8 cellular contexts compared by ENCODE assay signal in genomic region chr3:149808209-149808829, GRCh38. TPM values are rescaled to one million over a fixed set of nuclear protein-coding genes. Genes with fewer than 3 reads are reported as not detected.
A peak's percentile ranks its signal among the peaks of the same experiment; 100 is the strongest.
DNase-seq lines count a peak whose midpoint lies in the region; ATAC-seq and TF ChIP-seq lines count a peak whose summit lies in the region.

No MANE protein-coding gene starts in this region.

- H3K4me1 ChIP-seq in KMS-11 (ENCODE audit: low read depth, poor library complexity, severe bottlenecking) (peaks cover 40% of the 10 kb centered on the region), Peyer's patch (peaks cover 0 to 5% (median 2%) of the 10 kb centered on the region in 4 donors), foreskin keratinocyte (peaks cover 14% of the 10 kb centered on the region), upper lobe of left lung (peaks cover 0 to 8% (median 6%) of the 10 kb centered on the region in 4 donors)

- TF ChIP-seq CTCF in KMS-11 (conservative IDR thresholded peaks at IDR 0.05; ENCODE audit: low read depth, low read length) (peak; percentile 94), Peyer's patch (IDR thresholded peaks at IDR 0.05) (peak; percentile 43 to 87 (median 62)), foreskin keratinocyte (conservative IDR thresholded peaks at IDR 0.05) (peak; percentile 91), omental fat pad (IDR thresholded peaks at IDR 0.05) (peak in 2 of 3 donors; percentile 18 to 25), upper lobe of left lung (IDR thresholded peaks at IDR 0.05) (peak; percentile 37 to 83 (median 64))

- H3K4me2 ChIP-seq in KMS-11, result peak overlapping the region; percentile 12

- TF ChIP-seq POLR2A in Peyer's patch (IDR thresholded peaks at IDR 0.05), result no peak
- TF ChIP-seq POLR2A in upper lobe of left lung (IDR thresholded peaks at IDR 0.05), result no peak

- WGBS in upper lobe of left lung, 2 donors, result 30 to 31% methylated on average over 4 of the region's 4 CpGs

- ATAC-seq in foreskin keratinocyte (peak; percentile 23), omental fat pad (ENCODE audit: low FRiP score) (no peak), upper lobe of left lung (ENCODE audit: low FRiP score in 2 of 2) (peak in 1 of 2 donors; percentile 52), GM21717 (IDR thresholded peaks at IDR 0.05; ENCODE audit: unreplicated experiment) (no peak)

- peak; percentile 8 for DNase-seq in DMS79 (lab: John Stamatoyannopoulos, UW)
- DNase-seq in Peyer's patch, result peak; percentile 53 to 88 (median 70)
- peak; percentile 19 to 22 for DNase-seq in activated T-helper 1 cell treated with anti-CD3 and anti-CD28 coated beads, Interleukin-2, amount 50 U/mL, for 16 hours (ENCODE audit: low read depth in 1 of 2, low spot score in 1 of 2)
- DNase-seq in foreskin keratinocyte, result peak in 1 of 2 donors; percentile 65
- no peak for DNase-seq in omental fat pad (ENCODE audit: low spot score)
- peak in 1 of 2 donors; percentile 80 for DNase-seq in upper lobe of left lung

- H2AFZ ChIP-seq in KMS-11 (ENCODE audit: low read depth), result peak overlapping the region; percentile 50

- TF ChIP-seq EP300 in upper lobe of left lung (IDR thresholded peaks at IDR 0.05), result no peak

- peaks cover 2% of the 10 kb centered on the region; the same call in 1 of the 2 replicates for H3K79me2 ChIP-seq in KMS-11 (ENCODE audit: insufficient read depth, low read depth)

- H3K4me3 ChIP-seq in KMS-11 (IDR thresholded peaks at IDR 0.05; ENCODE audit: insufficient read depth, low read depth, low read length), result no peak overlapping the region
- H3K4me3 ChIP-seq in Peyer's patch, result no peak overlapping the region
- no peak overlapping the region for H3K4me3 ChIP-seq in upper lobe of left lung

- H3K27me3 ChIP-seq in KMS-11 (ENCODE audit: insufficient read depth, low read depth) (no peaks in the 10 kb centered on the region), Peyer's patch (no peaks in the 10 kb centered on the region), foreskin keratinocyte (no peaks in the 10 kb centered on the region), upper lobe of left lung (no peaks in the 10 kb centered on the region)

- H4K20me1 ChIP-seq in KMS-11 (ENCODE audit: insufficient read depth), result no peaks in the 10 kb centered on the region

- no peaks in the 10 kb centered on the region for H3K36me3 ChIP-seq in KMS-11 (ENCODE audit: insufficient read depth)
- no peaks in the 10 kb centered on the region for H3K36me3 ChIP-seq in Peyer's patch
- H3K36me3 ChIP-seq in upper lobe of left lung, result no peaks in the 10 kb centered on the region

- H3K9ac ChIP-seq in KMS-11, result no peak overlapping the region

- H3K27ac ChIP-seq in KMS-11, result no peak overlapping the region
- no peak overlapping the region for H3K27ac ChIP-seq in Peyer's patch
- H3K27ac ChIP-seq in foreskin keratinocyte, result no peak overlapping the region
- no peak overlapping the region for H3K27ac ChIP-seq in upper lobe of left lung

- H3K9me3 ChIP-seq in Peyer's patch (no peaks in the 10 kb centered on the region), upper lobe of left lung (no peaks in the 10 kb centered on the region)

RNA-seq across cellular contexts. Expression of gene RNF13, which starts 4.7 kb away (rescaled TPM):
- 10 to 100 TPM; 35.0 to 74.3 (median 58.1) TPM for total RNA-seq in Peyer's patch
- 35.1 and 35.7 TPM in 2 replicates for total RNA-seq in foreskin keratinocyte
- polyA plus RNA-seq in foreskin keratinocyte, result 16.1 and 17.6 TPM in 2 replicates
- total RNA-seq in omental fat pad, result 100 to 1,000 TPM in 2 of 4 donors, 10 to 100 TPM in 2; 77.7 to 105 (median 95.9) TPM
- 100 to 1,000 TPM in 3 of 6 donors, 10 to 100 TPM in 3; 50.2 to 136 (median 101) TPM for total RNA-seq in upper lobe of left lung

RNA-seq across cellular contexts. Expression of gene ANKUB1, which starts 16.0 kb away (rescaled TPM):
- total RNA-seq in Peyer's patch (not detected), foreskin keratinocyte (0.42 and 0.82 TPM in 2 replicates), omental fat pad (not detected), upper lobe of left lung (10 to 100 TPM in 1 of 6 donors, 1 to 10 TPM in 4, not detected in 1; 1.4 to 24.5 (median 3.1) TPM)
- 0.45 and 0.48 TPM in 2 replicates for polyA plus RNA-seq in foreskin keratinocyte

RNA-seq across cellular contexts. Expression of gene COMMD2, which starts 56.0 kb away (rescaled TPM):
- total RNA-seq in Peyer's patch, result 10 to 100 TPM; 10.9 to 29.7 (median 17.9) TPM
- total RNA-seq in foreskin keratinocyte, result 30.0 and 32.2 TPM in 2 replicates
- 16.3 and 20.0 TPM in 2 replicates for polyA plus RNA-seq in foreskin keratinocyte
- 10 to 100 TPM; 13.1 to 34.8 (median 19.5) TPM for total RNA-seq in omental fat pad
- 10 to 100 TPM; 11.5 to 44.0 (median 39.4) TPM for total RNA-seq in upper lobe of left lung

Comparison
In these comparisons a context has a peak if more than half of its experiments do, and no peak if none do; other contexts are left out.
1. CTCF ChIP-seq: peak in every context shown above with its lines; median percentile 94 in KMS-11; 91 in foreskin keratinocyte; 64 in upper lobe of left lung; 62 in Peyer's patch; 22 in omental fat pad.